In genomic region chrX:153794897-153795816, GRCh38 we compare ENCODE assay signal across 8 cellular contexts. TPM values are rescaled to one million over a fixed set of nuclear protein-coding genes. Genes with fewer than 3 reads are reported as not detected.
DNase-seq lines count a peak whose midpoint lies in the region; ATAC-seq, FAIRE-seq and TF ChIP-seq lines count a peak whose summit lies in the region.

No MANE protein-coding gene starts in this region.

- DNase-seq in HL-60 (ENCODE audit: low read depth in 1 of 2, low spot score in 1 of 2) (no peak), keratinocyte (ENCODE audit: low read depth, low spot score) (no peak), GOT3 (lab: John Stamatoyannopoulos, UW) (no peak), NCI-H2196 treated with DMSO at 0.1 percent for 48 hours (lab: John Stamatoyannopoulos, UW; ENCODE audit: unreplicated experiment) (no peak)
- DNase-seq in stimulated activated naive CD4-positive, alpha-beta T cell treated with Interleukin-2 at 50 U/mL for 16 hours (lab: John Stamatoyannopoulos, UW), result peak; percentile 7

- TF ChIP-seq CTCF in C4-2B (conservative IDR thresholded peaks at IDR 0.05) (no peak), HL-60 (IDR thresholded peaks at IDR 0.05; ENCODE audit: insufficient read depth, low read length) (no peak), keratinocyte (optimal IDR thresholded peaks at IDR 0.05 in 1 of 3, IDR thresholded peaks at IDR 0.05 in 1 of 3, conservative IDR thresholded peaks at IDR 0.05 in 1 of 3; ENCODE audit: extremely low read depth in 1 of 3, insufficient read depth in 2 of 3, low read length in 3 of 3) (no peak)

- no peak for FAIRE-seq in keratinocyte (lab: Jason Lieb, UNC)

- peaks cover 47% of the 10 kb centered on the region for H3K79me2 ChIP-seq in keratinocyte (ENCODE audit: control insufficient read depth, insufficient read depth, low read length)

- peaks cover 14% of the 10 kb centered on the region for H3K4me1 ChIP-seq in keratinocyte (ENCODE audit: control insufficient read depth, extremely low read depth, insufficient read depth, low read length)

- peaks cover 5 to 9% of the 10 kb centered on the region in 2 experiments for H3K36me3 ChIP-seq in keratinocyte (ENCODE audit: control insufficient read depth in 2 of 2, extremely low read depth in 1 of 2, insufficient read depth in 2 of 2, low read length in 2 of 2)

- H3K9ac ChIP-seq in keratinocyte (ENCODE audit: control insufficient read depth, extremely low read depth, insufficient read depth, low read length), result peak overlapping the region; percentile 90

- H3K9me3 ChIP-seq in keratinocyte (ENCODE audit: control insufficient read depth, low read depth, low read length), result no peaks in the 10 kb centered on the region

- dilution Hi-C loops in keratinocyte (cut with MboI; ENCODE audit: extremely low pct_ligation_motif_present, low sequenced_read_pairs), result no loop called here

- no peaks in the 10 kb centered on the region for H3K9me1 ChIP-seq in keratinocyte (ENCODE audit: control insufficient read depth, extremely low read depth, insufficient read depth, low read length)

- H2AFZ ChIP-seq in keratinocyte (ENCODE audit: control insufficient read depth, low read length), result no peak overlapping the region

- peak overlapping the region; percentile 78 for H3K4me2 ChIP-seq in keratinocyte (ENCODE audit: control insufficient read depth, extremely low read depth, insufficient read depth, low read depth, low read length)

- no peaks in the 10 kb centered on the region for H4K20me1 ChIP-seq in keratinocyte (ENCODE audit: control insufficient read depth, extremely low read depth, insufficient read depth, low read length)

- H3K27ac ChIP-seq in C4-2B (peak overlapping the region; percentile 95), HL-60 (replicated peaks) (peak overlapping the region; percentile 97), angular gyrus (ENCODE audit: low read depth, low read length) (peak overlapping the region; percentile 73), keratinocyte (ENCODE audit: control insufficient read depth, insufficient read depth, low read length) (peak overlapping the region; percentile 68)

- H3K4me3 ChIP-seq in HL-60 (replicated peaks; ENCODE audit: insufficient read depth, low read length) (peak overlapping the region; percentile 76), keratinocyte (ENCODE audit: control insufficient read depth in 2 of 3, extremely low read depth in 1 of 3, insufficient read depth in 2 of 3, low read depth in 1 of 3, low read length in 3 of 3) (peak overlapping the region; percentile 70 to 76 (median 75))

- H3K27me3 ChIP-seq in HL-60 (ENCODE audit: insufficient read depth, poor library complexity, severe bottlenecking), result no peaks in the 10 kb centered on the region
- H3K27me3 ChIP-seq in keratinocyte (ENCODE audit: control insufficient read depth, extremely low read depth, insufficient read depth, low read length), result no peaks in the 10 kb centered on the region

- no peak for ATAC-seq in HG02759 (IDR thresholded peaks at IDR 0.05; ENCODE audit: unreplicated experiment)

RNA-seq across cellular contexts. Expression of gene SSR4, which starts 0.7 kb away (rescaled TPM):
- polyA plus RNA-seq in keratinocyte, result 187 to 320 TPM (median 209 TPM) in 3 replicates
- polyA plus RNA-seq in keratinocyte (2011; ENCODE audit: low read depth), result 23.4 TPM
- 156 and 243 TPM in 2 replicates for polyA plus RNA-seq in keratinocyte (2011; cell fraction: cytosol; rRNA removed)
- polyA plus RNA-seq in keratinocyte (2011; cell fraction: nucleus; rRNA removed), result 143 and 152 TPM in 2 replicates
- polyA plus RNA-seq in keratinocyte (2012; ENCODE audit: low replicate concordance), result 248 and 255 TPM in 2 replicates
- polyA minus RNA-seq in keratinocyte, result 130 to 283 TPM (median 137 TPM) in 3 replicates
- polyA minus RNA-seq in keratinocyte (2011; cell fraction: cytosol; rRNA and poly(A)+ RNA removed), result 468 TPM
- polyA minus RNA-seq in keratinocyte (2011; cell fraction: nucleus; rRNA and poly(A)+ RNA removed), result 42.7 and 49.4 TPM in 2 replicates

RNA-seq across cellular contexts. Expression of gene IDH3G, which starts 1.0 kb away (rescaled TPM):
- 44.7 to 73.5 TPM (median 45.8 TPM) in 3 replicates for polyA plus RNA-seq in keratinocyte
- polyA plus RNA-seq in keratinocyte (2011; ENCODE audit: low read depth), result 21.8 TPM
- polyA plus RNA-seq in keratinocyte (2011; cell fraction: cytosol; rRNA removed), result 35.4 and 55.3 TPM in 2 replicates
- 46.4 and 59.8 TPM in 2 replicates for polyA plus RNA-seq in keratinocyte (2011; cell fraction: nucleus; rRNA removed)
- 36.8 and 58.9 TPM in 2 replicates for polyA plus RNA-seq in keratinocyte (2012; ENCODE audit: low replicate concordance)
- polyA minus RNA-seq in keratinocyte, result 66.7 to 139 TPM (median 87.4 TPM) in 3 replicates
- 52.2 TPM for polyA minus RNA-seq in keratinocyte (2011; cell fraction: cytosol; rRNA and poly(A)+ RNA removed)
- 17.5 and 29.0 TPM in 2 replicates for polyA minus RNA-seq in keratinocyte (2011; cell fraction: nucleus; rRNA and poly(A)+ RNA removed)

RNA-seq across cellular contexts. Expression of gene SRPK3, which starts 14.3 kb away (rescaled TPM):
- 0.08 to 0.21 TPM (median 0.10 TPM) in 3 replicates for polyA plus RNA-seq in keratinocyte
- not detected for polyA plus RNA-seq in keratinocyte (2011; ENCODE audit: low read depth)
- 0.05 TPM in 2 replicates for polyA plus RNA-seq in keratinocyte (2011; cell fraction: cytosol; rRNA removed)
- 0.44 and 0.57 TPM in 2 replicates for polyA plus RNA-seq in keratinocyte (2011; cell fraction: nucleus; rRNA removed)
- 0.08 and 0.51 TPM in 2 replicates for polyA plus RNA-seq in keratinocyte (2012; ENCODE audit: low replicate concordance)
- not detected in 3 replicates for polyA minus RNA-seq in keratinocyte
- not detected for polyA minus RNA-seq in keratinocyte (2011; cell fraction: cytosol; rRNA and poly(A)+ RNA removed)
- 0.23 TPM in 1 of 2 replicates, not detected in the other for polyA minus RNA-seq in keratinocyte (2011; cell fraction: nucleus; rRNA and poly(A)+ RNA removed)

RNA-seq across cellular contexts. Expression of gene PLXNB3, which starts 31.1 kb away (rescaled TPM):
- polyA plus RNA-seq in keratinocyte, result 7.2 to 14.4 TPM (median 8.6 TPM) in 3 replicates
- polyA plus RNA-seq in keratinocyte (2011; ENCODE audit: low read depth), result 8.8 TPM
- polyA plus RNA-seq in keratinocyte (2011; cell fraction: cytosol; rRNA removed), result 1.8 and 3.8 TPM in 2 replicates
- polyA plus RNA-seq in keratinocyte (2011; cell fraction: nucleus; rRNA removed), result 41.3 and 62.6 TPM in 2 replicates
- polyA plus RNA-seq in keratinocyte (2012; ENCODE audit: low replicate concordance), result 8.4 and 10.0 TPM in 2 replicates
- 15.3 to 21.0 TPM (median 19.4 TPM) in 3 replicates for polyA minus RNA-seq in keratinocyte
- polyA minus RNA-seq in keratinocyte (2011; cell fraction: cytosol; rRNA and poly(A)+ RNA removed), result 9.6 TPM
- polyA minus RNA-seq in keratinocyte (2011; cell fraction: nucleus; rRNA and poly(A)+ RNA removed), result 20.2 TPM in 2 replicates

RNA-seq across cellular contexts. Expression of gene PDZD4, which starts 35.2 kb away (rescaled TPM):
- 0.05 to 0.35 TPM (median 0.05 TPM) in 3 replicates for polyA plus RNA-seq in keratinocyte
- polyA plus RNA-seq in keratinocyte (2011; ENCODE audit: low read depth), result not detected
- 0.06 and 0.13 TPM in 2 replicates for polyA plus RNA-seq in keratinocyte (2011; cell fraction: cytosol; rRNA removed)
- polyA plus RNA-seq in keratinocyte (2011; cell fraction: nucleus; rRNA removed), result 0.47 and 0.61 TPM in 2 replicates
- polyA plus RNA-seq in keratinocyte (2012; ENCODE audit: low replicate concordance), result 0.06 and 0.08 TPM in 2 replicates
- polyA minus RNA-seq in keratinocyte, result 0.48 TPM in 1 of 3 replicates, not detected in the others
- polyA minus RNA-seq in keratinocyte (2011; cell fraction: cytosol; rRNA and poly(A)+ RNA removed), result 1.7 TPM
- 0.11 and 0.31 TPM in 2 replicates for polyA minus RNA-seq in keratinocyte (2011; cell fraction: nucleus; rRNA and poly(A)+ RNA removed)
